In the genomic region with DNA sequence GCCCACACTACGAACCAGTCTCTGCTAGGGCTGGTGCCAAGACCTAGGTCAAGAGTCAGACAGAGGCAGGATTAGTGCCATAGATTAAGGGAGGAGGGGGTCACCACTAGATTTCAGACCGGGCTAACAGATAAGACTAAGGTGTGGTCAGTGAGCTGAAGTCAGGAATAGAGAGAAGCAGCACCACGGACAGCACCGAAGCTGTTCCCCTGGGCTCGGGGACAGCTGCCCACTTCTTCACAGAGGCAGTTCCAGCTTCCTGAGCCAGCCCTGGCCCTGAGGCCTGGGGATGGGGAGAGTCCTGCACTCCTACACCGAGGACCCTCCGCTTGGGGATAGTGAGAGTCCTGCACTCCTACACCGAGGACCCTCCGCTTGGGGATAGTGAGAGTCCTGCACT, we compare ENCODE assay signal across 21 cellular contexts. TPM values are rescaled to one million over a fixed set of nuclear protein-coding genes. Genes with fewer than 3 reads are reported as not detected.
DNase-seq lines count a peak whose midpoint lies in the region; ATAC-seq, FAIRE-seq and TF ChIP-seq lines count a peak whose summit lies in the region.
"Had no signal": no experiment of that assay in that cellular context is flagged by ENCODE, and none has a peak within 500 bp of the region (broad histone marks: within the 10 kb centered on the region; RNA-seq: fewer than 3 reads in every experiment).

No MANE protein-coding gene starts in this region.

- no peak overlapping the region for H4K5ac ChIP-seq in H1 (ENCODE audit: insufficient read length, low read depth, low read length)

- peak; percentile 23 for DNase-seq in H54 (ENCODE audit: insufficient read length, low spot score)
- DNase-seq in PC-3 = peak; percentile 12
- DNase-seq in H1 (ENCODE audit: low read depth in 1 of 2, low spot score in 2 of 2) = peak in 1 of 2 experiments; percentile 80
- DNase-seq in posterior vena cava (ENCODE audit: low spot score) = peak; percentile 43
- no peak for DNase-seq in NCI-H146 treated with DMSO at 0.1 percent for 48 hours (lab: John Stamatoyannopoulos, UW; ENCODE audit: unreplicated experiment)
- DNase-seq in right atrium auricular region (ENCODE audit: low spot score) = no peak
- no peak for DNase-seq in COR-L47 (lab: John Stamatoyannopoulos, UW)
- DNase-seq: activated naive CD8-positive, alpha-beta T cell treated with anti-CD3 and anti-CD28 coated beads, Interleukin-2, amount 10 ng/mL, durations not matched to agents 7 days and 5 days; AML-193; brain microvascular endothelial cell; foreskin fibroblast; midbrain; MM.1S; NCI-H187; NCI-H748 treated with DMSO at 0.1 percent for 48 hours; retina; testis had no signal

- no peak overlapping the region for H3K56ac ChIP-seq in H1 (replicated peaks; ENCODE audit: insufficient read length, low read depth, low read length)

- H2BK20ac ChIP-seq in H1 (ENCODE audit: low read length) = no peak overlapping the region

- no peak overlapping the region for H2BK15ac ChIP-seq in H1 (ENCODE audit: low read length)

- no peak overlapping the region for H3K14ac ChIP-seq in H1 (ENCODE audit: insufficient read length)

- H4K91ac ChIP-seq in H1 (replicated peaks; ENCODE audit: insufficient read length, low read length) = no peak overlapping the region

- TF ChIP-seq CTCF in PC-3 (conservative IDR thresholded peaks at IDR 0.05; ENCODE audit: low read depth, low read length) (no peak), H1 (IDR thresholded peaks at IDR 0.05; ENCODE audit: control extremely low read depth in 1 of 3, insufficient read depth in 1 of 3, low read depth in 1 of 3, low read length in 3 of 3) (no peak), right atrium auricular region (IDR thresholded peaks at IDR 0.05) (no peak)

- H3K9me2 ChIP-seq in PC-3 (replicated peaks; ENCODE audit: low read length) = no peaks in the 10 kb centered on the region

- H3K4me3 ChIP-seq in PC-3 (ENCODE audit: low read length) (no peak overlapping the region), H1 (ENCODE audit: extremely low read depth in 1 of 4, insufficient read depth in 2 of 4, low read depth in 3 of 4, low read length in 4 of 4) (no peak overlapping the region), right atrium auricular region (no peak overlapping the region)
- H3K4me3 ChIP-seq: HAP-1, testis had no signal

- H3K36me3 ChIP-seq in PC-3 (ENCODE audit: low read depth, low read length) (no peaks in the 10 kb centered on the region), H1 (ENCODE audit: control insufficient read depth in 2 of 4, insufficient read depth in 4 of 4, low read length in 3 of 4) (no peaks in the 10 kb centered on the region), right atrium auricular region (no peaks in the 10 kb centered on the region)
- H3K36me3 ChIP-seq: brain microvascular endothelial cell, HAP-1 had no signal

- no peak overlapping the region for H3K23ac ChIP-seq in H1 (ENCODE audit: insufficient read length)

- H3K27ac ChIP-seq in PC-3 (ENCODE audit: low read length) (no peak overlapping the region), H1 (ENCODE audit: low read depth, low read length) (no peak overlapping the region), right atrium auricular region (no peak overlapping the region)
- H3K27ac ChIP-seq: brain microvascular endothelial cell, testis had no signal

- H2BK5ac ChIP-seq in H1 (ENCODE audit: low read depth, low read length) = no peak overlapping the region

- CTCF ChIA-PET in PC-3 (lab: Charles Lee) (no interaction called here), H1 (lab: Charles Lee; ENCODE audit: partially characterized antibody) (interaction anchor here (0.8 kb wide), 1 partner anchor 31 kb away, joined by 5 read pairs; no protein-coding TSS in a partner anchor)

- H4K8ac ChIP-seq in H1 (ENCODE audit: extremely low read depth, insufficient read depth, low read length) = no peak overlapping the region

- 0 out of 2 replicates have a peak, but pooled peaks cover 9% of the 10 kb centered on the region for H3K9me3 ChIP-seq in PC-3 (ENCODE audit: low read length)
- peaks cover 15 to 20% of the 10 kb centered on the region in 2 experiments for H3K9me3 ChIP-seq in H1 (ENCODE audit: insufficient read depth in 2 of 2, low read depth in 1 of 2, low read length in 1 of 2)
- H3K9me3 ChIP-seq in right atrium auricular region = peaks cover 4 to 22% of the 10 kb centered on the region in 2 donors
- H3K9me3 ChIP-seq: testis had no signal

- H3K79me1 ChIP-seq in H1 (ENCODE audit: low read depth, low read length) = no peaks in the 10 kb centered on the region

- H3K23me2 ChIP-seq in H1 (ENCODE audit: low read depth, low read length) = no peaks in the 10 kb centered on the region

- no peak for TF ChIP-seq EP300 in H1 (IDR thresholded peaks at IDR 0.05; ENCODE audit: borderline replicate concordance in 1 of 2, low read depth in 2 of 2, low read length in 2 of 2)

- H3K4me1 ChIP-seq in PC-3 (ENCODE audit: insufficient read depth, low read length) (no peaks in the 10 kb centered on the region), H1 (replicated peaks in 1 of 4; ENCODE audit: control insufficient read depth in 3 of 4, insufficient read depth in 4 of 4, low read length in 3 of 4) (no peaks in the 10 kb centered on the region), right atrium auricular region (no peaks in the 10 kb centered on the region)
- H3K4me1 ChIP-seq: HAP-1, testis had no signal

- H3K4me2 ChIP-seq in PC-3 (ENCODE audit: low read length) = no peak overlapping the region
- H3K4me2 ChIP-seq in H1 (ENCODE audit: insufficient read depth in 1 of 2, low read depth in 2 of 2, low read length in 2 of 2) = no peak overlapping the region

- H3K4ac ChIP-seq in H1 (replicated peaks; ENCODE audit: insufficient read length, low read depth, low read length) = no peak overlapping the region

- TF ChIP-seq RAD21 in H1 (IDR thresholded peaks at IDR 0.05 in 1 of 2, conservative IDR thresholded peaks at IDR 0.05 in 1 of 2; ENCODE audit: low read depth in 2 of 2, low read length in 2 of 2) = no peak

- intact Hi-C loops in PC-3 (cut with micrococcal nuclease) (no loop called here), posterior vena cava (cut with DNase I) (loop anchor here in 1 of 2 donors (5.0 kb wide), 1 partner anchor 1317 kb away; no protein-coding TSS in a partner anchor)

- no peak overlapping the region for H2BK12ac ChIP-seq in H1 (ENCODE audit: low read depth, low read length)

- POLR2A ChIA-PET in PC-3 (lab: Charles Lee; ENCODE audit: unreplicated experiment) = no interaction called here
- POLR2A ChIA-PET in H1 (lab: Charles Lee; ENCODE audit: partially characterized antibody) = interaction anchor here (0.6 kb wide), 1 partner anchor 9 kb away, joined by 3 read pairs; no protein-coding TSS in a partner anchor

- H3K9ac ChIP-seq in PC-3 (ENCODE audit: low read length) (no peak overlapping the region), H1 (replicated peaks in 1 of 4; ENCODE audit: extremely low read depth in 1 of 4, low read depth in 3 of 4, low read length in 3 of 4) (no peak overlapping the region)

- H4K20me1 ChIP-seq in PC-3 (ENCODE audit: low read length) (no peaks in the 10 kb centered on the region), H1 (replicated peaks in 1 of 2; ENCODE audit: control insufficient read depth in 1 of 2, insufficient read depth in 2 of 2, low read length in 2 of 2) (no peaks in the 10 kb centered on the region)

- H3K27me3 ChIP-seq in PC-3 (ENCODE audit: low read length) (no peaks in the 10 kb centered on the region), H1 (replicated peaks in 1 of 4; ENCODE audit: control insufficient read depth in 3 of 4, extremely low read depth in 1 of 4, insufficient read depth in 3 of 4, low read length in 3 of 4) (no peaks in the 10 kb centered on the region), right atrium auricular region (no peaks in the 10 kb centered on the region)
- H3K27me3 ChIP-seq: brain microvascular endothelial cell, testis had no signal

- no peak for ATAC-seq in PC-3
- ATAC-seq: activated T-helper 17 cell treated with anti-CD3 and anti-CD28 coated beads, Interleukin-2, amount 50 U/mL, for 72 hours; Panc1; stimulated activated effector memory CD8-positive, alpha-beta T cell treated with anti-CD3 and anti-CD28 coated beads, Interleukin-12 subunit alpha, Interleukin-12 subunit beta, amount 100 ng/mL, for 72 hours had no signal

- no peak for TF ChIP-seq POLR2A in H54 (IDR thresholded peaks at IDR 0.05; ENCODE audit: low read depth, low read length)
- no peak for TF ChIP-seq POLR2A in H1 (IDR thresholded peaks at IDR 0.05; ENCODE audit: control extremely low read depth in 1 of 2, low read depth in 2 of 2, low read length in 2 of 2)

- no peak overlapping the region for H2BK120ac ChIP-seq in H1 (replicated peaks; ENCODE audit: low read depth, low read length)

- no peak overlapping the region for H2AK5ac ChIP-seq in H1 (ENCODE audit: low read depth, low read length)

- 84% methylated on average over 9 of the region's 9 CpGs; no CpG with 5 or more reads in 1 of the 2 experiments for WGBS in H1 (ENCODE audit: extremely low coverage in 1 of 2, insufficient coverage in 1 of 2, insufficient read length in 1 of 2, insufficient replicate concordance in 2 of 2, low coverage in 1 of 2, low lambda C conversion rate in 2 of 2, missing lambda C conversion rate in 1 of 2), 2 experiments

- H3K79me2 ChIP-seq in PC-3 (ENCODE audit: low read length) (no peaks in the 10 kb centered on the region), H1 (ENCODE audit: control insufficient read depth in 1 of 2, insufficient read depth in 2 of 2, low read length in 2 of 2) (no peaks in the 10 kb centered on the region)

- H3K18ac ChIP-seq in H1 (ENCODE audit: extremely low read depth, low read length) = no peak overlapping the region

- no peak overlapping the region for H2AFZ ChIP-seq in PC-3 (ENCODE audit: low read length)
- H2AFZ ChIP-seq in H1 (ENCODE audit: low read length) = no peak overlapping the region

- H3F3A ChIP-seq in PC-3 (ENCODE audit: low read length, unreplicated experiment) = no peaks in the 10 kb centered on the region

- FAIRE-seq in H54 (lab: Jason Lieb, UNC) (no peak), H1 (lab: Jason Lieb, UNC) (no peak)

- no TSS peak for BruUV-seq in PC-3 (replicated peaks; lab: Mats Ljungman, UMichigan)

TF ChIP-seq in H1, 55 proteins besides CTCF, POLR2A, EP300 and RAD21:
- peak; percentile 54 to 78; a peak in 2 of 4 replicates for TF ChIP-seq SIN3A (conservative IDR thresholded peaks at IDR 0.05 in 1 of 2, IDR thresholded peaks at IDR 0.05 in 1 of 2; ENCODE audit: low read depth in 1 of 2, low read length in 2 of 2)
- no peak for TF ChIP-seq CHD2 (IDR thresholded peaks at IDR 0.05; ENCODE audit: low read length)

RNA-seq across cellular contexts. Expression of a gene that starts 11.2 kb away (rescaled TPM):
- 0.92 and 1.0 TPM in 2 replicates for total RNA-seq in PC-3 (2014; rRNA removed)
- total RNA-seq in H1 (2021; fragmentation: NEBNext Ultra II Directional; extraction: Animal tissue kit (Norgen Biotek cat#: 25700)) = 0.84 and 0.91 TPM in 2 replicates
- polyA plus RNA-seq in H1 (2011; rRNA removed) = 0.82 and 0.83 TPM in 2 replicates
- 0.96 TPM for polyA plus RNA-seq in H1 (2011; cell fraction: cytosol; rRNA removed)
- polyA plus RNA-seq in H1 (2011; cell fraction: nucleus; rRNA removed) = 4.0 TPM
- polyA plus RNA-seq in H1 (2012, experiment 1 of 2) = 1.1 to 1.8 TPM (median 1.4 TPM) in 4 replicates
- 0.21 TPM for polyA plus RNA-seq in H1 (2012, experiment 2 of 2)
- 0.45 TPM for polyA plus RNA-seq in H1 (2013, experiment 1 of 2)
- polyA plus RNA-seq in H1 (2013, experiment 2 of 2) = 0.35 TPM
- 0.44 and 0.59 TPM in 2 replicates for polyA minus RNA-seq in H1 (2011; rRNA and poly(A)+ RNA removed)
- polyA minus RNA-seq in H1 (2011; cell fraction: cytosol; rRNA and poly(A)+ RNA removed) = 0.44 TPM
- polyA minus RNA-seq in H1 (2011; cell fraction: nucleus; rRNA and poly(A)+ RNA removed) = 1.7 TPM
- under 1 TPM; 0.60 to 0.62 TPM for total RNA-seq in posterior vena cava
- under 1 TPM; 0.20 to 0.44 TPM for total RNA-seq in right atrium auricular region

Comparison
In these comparisons a context has a peak if more than half of its experiments do, and no peak if none do; other contexts are left out.
1. DNase-seq: peak in H54 (single experiment), PC-3 (single experiment) and posterior vena cava (single experiment); none in NCI-H146 treated with DMSO at 0.1 percent for 48 hours (single experiment), right atrium auricular region (single experiment) and COR-L47 (single experiment).